In genomic region chr17:49359990-49360795, GRCh38 we compare ENCODE assay signal across 8 cellular contexts. TPM values are rescaled to one million over a fixed set of nuclear protein-coding genes. Genes with fewer than 3 reads are reported as not detected.
DNase-seq lines count a peak whose midpoint lies in the region; ATAC-seq and TF ChIP-seq lines count a peak whose summit lies in the region.

No MANE protein-coding gene starts in this region.

- intact Hi-C loops in ovary (cut with DNase I), result no loop called here

- 53 to 58% methylated on average over 4 to 8 of the region's 8 CpGs for WGBS in endodermal cell (ENCODE audit: insufficient coverage in 1 of 2, insufficient read length in 1 of 2), 2 experiments
- 5 to 17% (median 11%) methylated on average over 8 of the region's 8 CpGs for WGBS in ovary, 3 donors

- H3K9me3 ChIP-seq in OCI-LY3 (ENCODE audit: insufficient read depth, low read length), result no peaks in the 10 kb centered on the region
- H3K9me3 ChIP-seq in endodermal cell (ENCODE audit: control insufficient read depth, low read length), result no peaks in the 10 kb centered on the region
- H3K9me3 ChIP-seq in ovary, result no peaks in the 10 kb centered on the region

- TF ChIP-seq EP300 in ovary (IDR thresholded peaks at IDR 0.05), result no peak

- H3K27ac ChIP-seq in OCI-LY3 (ENCODE audit: low read length), result no peak overlapping the region
- no peak overlapping the region for H3K27ac ChIP-seq in endodermal cell (ENCODE audit: low read depth, low read length)
- no peak overlapping the region for H3K27ac ChIP-seq in ovary

- H3K36me3 ChIP-seq in GM06990 (ENCODE audit: control insufficient read depth, insufficient read depth, low read length), result no peaks in the 10 kb centered on the region
- H3K36me3 ChIP-seq in OCI-LY3 (replicated peaks; ENCODE audit: low read depth, low read length), result no peaks in the 10 kb centered on the region
- no peaks in the 10 kb centered on the region for H3K36me3 ChIP-seq in endodermal cell (ENCODE audit: control insufficient read depth, insufficient read depth, low read length)
- H3K36me3 ChIP-seq in ovary, result no peaks in the 10 kb centered on the region

- peaks cover 57% of the 10 kb centered on the region for H3K79me2 ChIP-seq in OCI-LY3 (ENCODE audit: low read length)

- H3K9ac ChIP-seq in OCI-LY3 (ENCODE audit: low read length) (peak overlapping the region; percentile 88), endodermal cell (ENCODE audit: extremely low read depth, low read length, poor library complexity, severe bottlenecking) (peak overlapping the region; percentile 82)

- no peak for TF ChIP-seq CTCF in GM06990 (IDR thresholded peaks at IDR 0.05; ENCODE audit: insufficient read depth, low read length, poor library complexity, severe bottlenecking)
- TF ChIP-seq CTCF in OCI-LY3 (IDR thresholded peaks at IDR 0.05; ENCODE audit: low read depth, low read length), result no peak
- no peak for TF ChIP-seq CTCF in endodermal cell (conservative IDR thresholded peaks at IDR 0.05)
- TF ChIP-seq CTCF in ovary (IDR thresholded peaks at IDR 0.05), result no peak

- H3K4me3 ChIP-seq in GM06990 (replicated peaks; ENCODE audit: low read depth, low read length) (peak overlapping the region; percentile 89), OCI-LY3 (ENCODE audit: low read length) (peak overlapping the region; percentile 86), endodermal cell (ENCODE audit: low read length) (peak overlapping the region; percentile 92), ovary (peak overlapping the region; percentile 86)

- peaks cover 2% of the 10 kb centered on the region for H3K27me3 Mint-ChIP-seq in endodermal cell (ENCODE audit: insufficient read depth)

- H3K4me2 ChIP-seq in OCI-LY3 (ENCODE audit: low read length), result peak overlapping the region; percentile 92

- ATAC-seq in HG03565 (IDR thresholded peaks at IDR 0.05; ENCODE audit: unreplicated experiment), result no peak
- ATAC-seq in GM18498 (IDR thresholded peaks at IDR 0.05; ENCODE audit: unreplicated experiment), result no peak
- no peak for ATAC-seq in HG02884 (IDR thresholded peaks at IDR 0.05; ENCODE audit: unreplicated experiment)
- no peak for ATAC-seq in GM19455 (IDR thresholded peaks at IDR 0.05; ENCODE audit: unreplicated experiment)

- H3K27me3 ChIP-seq in GM06990 (replicated peaks; ENCODE audit: control insufficient read depth, insufficient read depth, low read length) (no peaks in the 10 kb centered on the region), OCI-LY3 (ENCODE audit: low read depth, low read length) (no peaks in the 10 kb centered on the region), endodermal cell (ENCODE audit: control insufficient read depth, insufficient read depth, low read length, poor library complexity, severe bottlenecking) (no peaks in the 10 kb centered on the region), ovary (no peaks in the 10 kb centered on the region)

- DNase-seq in GM06990 (ENCODE audit: extremely low read depth, insufficient read length) (no peak), endodermal cell (no peak), ovary (no peak)

- H3K9me3 Mint-ChIP-seq in endodermal cell, result no peaks in the 10 kb centered on the region

- peak overlapping the region; percentile 92 for H3K27ac Mint-ChIP-seq in endodermal cell

- H4K20me1 ChIP-seq in OCI-LY3 (ENCODE audit: insufficient read depth, low read length), result peaks cover 39% of the 10 kb centered on the region

- peaks cover 44% of the 10 kb centered on the region for H3K4me1 Mint-ChIP-seq in endodermal cell

- H3K4me1 ChIP-seq in OCI-LY3 (ENCODE audit: low read length), result peaks cover 26% of the 10 kb centered on the region
- no peaks in the 10 kb centered on the region for H3K4me1 ChIP-seq in endodermal cell (ENCODE audit: control insufficient read depth, insufficient read depth, low read length)
- peaks cover 6% of the 10 kb centered on the region for H3K4me1 ChIP-seq in ovary (ENCODE audit: insufficient read depth)

- peak overlapping the region; percentile 83 for H3K4me3 Mint-ChIP-seq in endodermal cell

- no peaks in the 10 kb centered on the region for H3K36me3 Mint-ChIP-seq in endodermal cell (ENCODE audit: low read depth)

- H2AFZ ChIP-seq in OCI-LY3 (ENCODE audit: low read depth, low read length), result no peak overlapping the region

- no peak for TF ChIP-seq POLR2A in ovary (IDR thresholded peaks at IDR 0.05)

RNA-seq across cellular contexts. Expression of gene ZNF652, which starts 1.9 kb away (rescaled TPM):
- total RNA-seq in endodermal cell (10 to 100 TPM; 42.6 to 60.0 TPM), ovary (10 to 100 TPM; 26.0 to 60.9 (median 52.4) TPM)
- polyA plus RNA-seq in endodermal cell (2013, experiment 1 of 2), result 15.5 TPM
- polyA plus RNA-seq in endodermal cell (2013, experiment 2 of 2), result 19.1 TPM
- 10 to 100 TPM; 17.1 to 19.4 TPM for polyA plus RNA-seq in ovary

RNA-seq across cellular contexts. Expression of gene PHB1, which starts 54.5 kb away (rescaled TPM):
- 100 to 1,000 TPM; 227 to 263 TPM for total RNA-seq in endodermal cell
- 109 TPM for polyA plus RNA-seq in endodermal cell (2013, experiment 1 of 2)
- 101 TPM for polyA plus RNA-seq in endodermal cell (2013, experiment 2 of 2)
- 100 to 1,000 TPM in 4 of 7 donors, 10 to 100 TPM in 3; 46.0 to 132 (median 106) TPM for total RNA-seq in ovary
- 100 to 1,000 TPM in 1 of 2 donors, 10 to 100 TPM in 1; 87.1 to 148 TPM for polyA plus RNA-seq in ovary
